In the genomic region with DNA sequence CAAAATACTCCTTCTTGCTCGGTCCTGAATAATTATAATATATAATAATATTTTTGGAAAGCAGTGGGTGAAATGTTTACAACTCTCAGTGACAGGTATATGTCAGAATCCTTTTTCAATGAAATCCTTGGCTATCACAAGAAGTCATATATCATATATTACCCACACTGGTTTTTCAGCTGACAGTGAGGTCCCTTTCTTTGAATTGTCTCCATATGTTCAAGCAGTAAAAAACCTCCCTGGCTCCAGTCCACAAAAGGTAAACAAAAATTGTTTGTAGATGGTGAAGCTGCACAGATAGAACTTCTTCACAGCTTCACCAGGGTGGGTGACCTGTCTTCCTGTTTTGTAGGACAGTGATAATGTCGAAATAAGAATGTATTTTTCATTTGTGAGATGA, we compare ENCODE assay signal across 26 cellular contexts.
"Had no signal": no experiment of that assay in that cellular context is flagged by ENCODE, and none has a peak within 500 bp of the region (broad histone marks: within the 10 kb centered on the region; RNA-seq: fewer than 3 reads in every experiment).

No MANE protein-coding gene starts in this region.

- H3K27me3 ChIP-seq: ascending aorta, cardiac muscle cell, colonic mucosa had no signal

- H3K4me1 ChIP-seq: ascending aorta, colonic mucosa had no signal

- DNase-seq: activated B cell treated with CpG ODN at 0.5 μM for 24 hours; activated CD4-positive, alpha-beta memory T cell treated with anti-CD3 and anti-CD28 coated beads for 36 hours; activated CD4-positive, alpha-beta T cell treated with anti-CD3 and anti-CD28 coated beads for 4 hours; activated CD4-positive, alpha-beta T cell treated with anti-CD3 and anti-CD28 coated beads, Interleukin-2, amount 10 ng/mL, durations not matched to agents 24 days and 14 days; activated CD4-positive, alpha-beta T cell treated with anti-CD3 and anti-CD28 coated beads, Interleukin-2, amount 50 U/mL, for 1 hour; activated CD4-positive, alpha-beta T cell treated with anti-CD3 and anti-CD28 coated beads, Interleukin-2, amount 50 U/mL, for 4 hours; activated CD4-positive, CD25-positive, alpha-beta regulatory T cell treated with anti-CD3 and anti-CD28 coated beads, Interleukin-2, amount 50 U/mL, for 72 hours; activated CD8-positive, alpha-beta memory T cell treated with anti-CD3 and anti-CD28 coated beads, Interleukin-2, amount 50 U/mL, for 4 hours; activated CD8-positive, alpha-beta T cell treated with anti-CD3 and anti-CD28 coated beads for 36 hours; activated effector memory CD4-positive, alpha-beta T cell treated with Interleukin-2 at 50 U/mL for 16 hours; activated gamma-delta T cell; activated naive CD4-positive, alpha-beta T cell treated with anti-CD3 and anti-CD28 coated beads, Interleukin-2, amount 10 ng/mL, durations not matched to agents 7 days and 5 days; activated naive CD4-positive, alpha-beta T cell treated with Interleukin-2 at 50 U/mL for 16 hours; activated naive CD8-positive, alpha-beta T cell treated with anti-CD3 and anti-CD28 coated beads, Interleukin-2, amount 10 ng/mL, durations not matched to agents 7 days and 5 days; activated naive CD8-positive, alpha-beta T cell treated with anti-CD3 and anti-CD28 coated beads, Interleukin-2, amount 50 U/mL, for 24 hours; activated T-cell treated with anti-CD3 and anti-CD28 coated beads for 4 hours; activated T-cell treated with anti-CD3 and anti-CD28 coated beads, Interleukin-2, amount 50 U/mL, for 1 hour; activated T-cell treated with anti-CD3 and anti-CD28 coated beads, Interleukin-2, amount 50 U/mL, for 48 hours; amygdala; anterior cingulate cortex; caudate nucleus; cerebellar nuclear complex; colonic mucosa; T-helper 9 cell had no signal

- H3K36me3 ChIP-seq: ascending aorta, cardiac muscle cell, colonic mucosa had no signal

- H3K9me3 ChIP-seq: ascending aorta, colonic mucosa had no signal

- ATAC-seq: activated CD8-positive, alpha-beta T cell treated with anti-CD3 and anti-CD28 coated beads for 36 hours; activated naive CD8-positive, alpha-beta T cell treated with anti-CD3 and anti-CD28 coated beads, Interleukin-2, amount 50 U/mL, for 24 hours had no signal

- H3K4me3 ChIP-seq: ascending aorta, cardiac muscle cell, colonic mucosa had no signal

- H3K27ac ChIP-seq: ascending aorta, cardiac muscle cell, colonic mucosa had no signal
